8 cellular contexts compared by ENCODE assay signal in the genomic region with DNA sequence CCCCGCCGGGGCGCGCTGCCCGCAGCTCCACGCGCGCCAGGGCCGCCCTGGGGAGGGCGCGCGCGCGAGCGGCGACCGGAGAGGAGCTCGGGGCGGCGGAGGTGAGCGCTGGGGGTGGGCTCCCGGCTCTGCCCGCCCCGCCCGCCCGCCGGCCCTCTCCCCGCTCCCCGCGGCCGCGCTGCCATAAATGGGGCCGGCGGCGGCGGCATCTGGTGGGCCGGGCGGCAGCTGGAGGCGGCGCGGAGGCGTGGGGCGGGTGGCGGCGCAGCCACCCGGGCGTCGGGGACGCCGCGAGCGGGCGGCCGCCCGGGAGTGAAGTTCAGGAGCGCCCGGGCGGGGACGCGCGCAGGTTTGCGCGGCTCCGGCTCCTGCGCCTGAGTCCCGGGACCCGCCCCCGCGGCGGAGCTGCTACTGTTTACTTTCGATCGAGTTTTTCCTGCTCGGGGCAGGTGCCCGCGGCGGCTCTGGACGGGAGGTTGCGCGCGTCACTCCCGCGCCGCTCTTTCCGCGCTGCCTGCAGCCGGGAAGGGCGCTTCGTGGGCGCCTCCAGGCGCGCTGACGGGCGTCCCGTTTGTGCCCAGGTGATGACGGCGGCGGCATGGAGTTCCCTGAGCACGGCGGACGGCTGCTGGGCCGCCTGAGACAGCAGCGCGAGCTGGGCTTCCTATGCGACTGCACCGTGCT. TPM values are rescaled to one million over a fixed set of nuclear protein-coding genes. Genes with fewer than 3 reads are reported as not detected.
A peak's percentile ranks its signal among the peaks of the same experiment; 100 is the strongest.
DNase-seq lines count a peak whose midpoint lies in the region; ATAC-seq and TF ChIP-seq lines count a peak whose summit lies in the region.

A gene (plus strand): TSS at position 502 of the 684 bp plus-strand sequence. CDS start 97 bp downstream, at position 599.

- 0 out of 2 replicates have a peak, but pooled peaks cover 3% of the 10 kb centered on the region for H4K20me1 ChIP-seq in PC-3 (ENCODE audit: low read length)

- peak within 1 kb of the TSS; percentile 98 for H3K4me2 ChIP-seq in PC-3 (ENCODE audit: low read length)

- peaks cover 18% of the 10 kb centered on the region for H3K79me2 ChIP-seq in PC-3 (ENCODE audit: low read length)

- intact Hi-C loops in PC-3 (cut with micrococcal nuclease): no loop called here
- intact Hi-C loops in Right ventricle myocardium superior (cut with DNase I): no loop called here
- intact Hi-C loops in prostate gland (cut with DNase I): no loop called here

- no peaks in the 10 kb centered on the region for H3K27me3 ChIP-seq in PC-3 (ENCODE audit: low read length)
- no peaks in the 10 kb centered on the region for H3K27me3 ChIP-seq in prostate gland (replicated peaks; ENCODE audit: insufficient read depth)

- peak within 1 kb of the TSS; percentile 40 for H3K9ac ChIP-seq in PC-3 (ENCODE audit: low read length)

- peak; percentile 38 for ATAC-seq in HG03045 (IDR thresholded peaks at IDR 0.05; ENCODE audit: unreplicated experiment)
- ATAC-seq in PC-3: peak; percentile 55
- ATAC-seq in Right ventricle myocardium superior (ENCODE audit: poor library complexity): peak; percentile 49

- TF ChIP-seq POLR2A in prostate gland (IDR thresholded peaks at IDR 0.05): peak; percentile 67

- peak within 1 kb of the TSS; percentile 77 for H3K4me3 ChIP-seq in PC-3 (ENCODE audit: low read length)
- H3K4me3 ChIP-seq in prostate gland: peak within 1 kb of the TSS; percentile 57 to 58

- no TSS peak for BruUV-seq in PC-3 (replicated peaks; lab: Mats Ljungman, UMichigan)

- H3K4me1 ChIP-seq in PC-3 (ENCODE audit: insufficient read depth, low read length): peaks cover 43% of the 10 kb centered on the region
- H3K4me1 ChIP-seq in prostate gland (replicated peaks): peaks cover 33% of the 10 kb centered on the region

- H3K36me3 ChIP-seq in PC-3 (ENCODE audit: low read depth, low read length) (no peaks in the 10 kb centered on the region), prostate gland (no peaks in the 10 kb centered on the region)

- POLR2A ChIA-PET in PC-3 (lab: Charles Lee; ENCODE audit: unreplicated experiment): no interaction called here

- no peaks in the 10 kb centered on the region for H3K9me2 ChIP-seq in PC-3 (replicated peaks; ENCODE audit: low read length)

- CTCF ChIA-PET in PC-3 (lab: Charles Lee): interaction anchor here (1.0 to 1.5 kb wide), 2 partner anchors 26 to 32 kb away, joined by 3 to 8 read pairs; no protein-coding TSS in a partner anchor

- WGBS in prostate gland: under 1% methylated on average over 23 of the region's 105 CpGs

- peak within 1 kb of the TSS; percentile 69 for H2AFZ ChIP-seq in PC-3 (ENCODE audit: low read length)

- no peaks in the 10 kb centered on the region for H3F3A ChIP-seq in PC-3 (ENCODE audit: low read length, unreplicated experiment)

- TF ChIP-seq CTCF in PC-3 (conservative IDR thresholded peaks at IDR 0.05; ENCODE audit: low read depth, low read length) (no peak), prostate gland (IDR thresholded peaks at IDR 0.05) (no peak)

- H3K9me3 ChIP-seq in PC-3 (ENCODE audit: low read length): no peaks in the 10 kb centered on the region
- H3K9me3 ChIP-seq in prostate gland: no peaks in the 10 kb centered on the region

- DNase-seq in NCI-H2029 (lab: John Stamatoyannopoulos, UW) (peak; percentile 32), NCI-H2029 treated with DMSO at 0.1 percent for 48 hours (lab: John Stamatoyannopoulos, UW) (no peak), PC-3 (peak; percentile 91), activated gamma-delta T cell treated with Interleukin-2 at 50 U/mL for 16 hours (peak; percentile 64), Right ventricle myocardium superior (peak; percentile 80), prostate gland (ENCODE audit: low spot score) (peak; percentile 95), GF-D8 (lab: John Stamatoyannopoulos, UW) (no peak)

- H3K27ac ChIP-seq in PC-3 (ENCODE audit: low read length) (no peak within 1 kb of the TSS), prostate gland (peak within 1 kb of the TSS; percentile 99)

RNA-seq across cellular contexts. Expression of the gene that starts here (rescaled TPM):
- 9.2 and 11.3 TPM in 2 replicates for total RNA-seq in PC-3 (2014; rRNA removed)
- total RNA-seq in Right ventricle myocardium superior: 5.0 TPM
- 10 to 100 TPM; 28.4 to 40.9 TPM for total RNA-seq in prostate gland

Comparison
In these comparisons a context has a peak if more than half of its experiments do, and no peak if none do; other contexts are left out.
1. DNase-seq: peak in NCI-H2029 (single experiment), PC-3 (single experiment), activated gamma-delta T cell treated with Interleukin-2 at 50 U/mL for 16 hours (single experiment), Right ventricle myocardium superior (single experiment) and prostate gland (single experiment); none in NCI-H2029 treated with DMSO at 0.1 percent for 48 hours (single experiment) and GF-D8 (single experiment).
2. Peak in every context shown above with its lines, with median percentiles within 50 percentile points of each other: ATAC-seq.